In genomic region chr12:47801170-47801903, GRCh38 we compare ENCODE assay signal across 9 cellular contexts. TPM values are rescaled to one million over a fixed set of nuclear protein-coding genes. Genes with fewer than 3 reads are reported as not detected.
DNase-seq lines count a peak whose midpoint lies in the region; ATAC-seq and TF ChIP-seq lines count a peak whose summit lies in the region.
"Had no signal": no experiment of that assay in that cellular context is flagged by ENCODE, and none has a peak within 500 bp of the region (broad histone marks: within the 10 kb centered on the region; RNA-seq: fewer than 3 reads in every experiment).

No MANE protein-coding gene starts in this region.

- H3K4me1 Mint-ChIP-seq in Caco-2 (ENCODE audit: low read depth, unreplicated experiment) (no peaks in the 10 kb centered on the region), WTC11 (peaks cover 46% of the 10 kb centered on the region)

- POLR2A ChIA-PET in Caco-2 (lab: Charles Lee), result no interaction called here
- POLR2A ChIA-PET in WTC11 (lab: Charles Lee), result no interaction called here

- H3K27ac Mint-ChIP-seq in Caco-2 (ENCODE audit: unreplicated experiment), result peak overlapping the region; percentile 23
- H3K27ac Mint-ChIP-seq in WTC11, result peak overlapping the region; percentile 49; the same call in 1 of the 2 replicates

- H3K4me3 Mint-ChIP-seq in Caco-2 (ENCODE audit: unreplicated experiment), result no peak overlapping the region
- H3K4me3 Mint-ChIP-seq in WTC11, result no peak overlapping the region

- H3K4me1 ChIP-seq in Caco-2 (no peaks in the 10 kb centered on the region), psoas muscle (peaks cover 78% of the 10 kb centered on the region)

- no TSS peak for BruUV-seq in Caco-2 (replicated peaks; lab: Mats Ljungman, UMichigan)

- DNase-seq in Caco-2, result no peak
- DNase-seq in WTC11 (ENCODE audit: low spot score), result no peak
- DNase-seq in fibroblast of the aortic adventitia (ENCODE audit: low read depth), result no peak
- peak in 1 of 2 donors; percentile 49 for DNase-seq in psoas muscle
- no peak for DNase-seq in islet precursor cell
- no peak for DNase-seq in AG08395 (ENCODE audit: low spot score)
- no peak for DNase-seq in DMS79 (lab: John Stamatoyannopoulos, UW)
- DNase-seq: central memory CD4-positive, alpha-beta T cell had no signal

- no peaks in the 10 kb centered on the region for H3K9me3 Mint-ChIP-seq in Caco-2 (ENCODE audit: unreplicated experiment)
- no peaks in the 10 kb centered on the region for H3K9me3 Mint-ChIP-seq in WTC11

- CTCF ChIA-PET in Caco-2 (lab: Charles Lee), result interaction anchor here (1.4 to 3.9 kb wide), 3 partner anchors 34 to 103 kb away, joined by 4 to 26 read pairs (median 7); partner anchors contain the start of gene VDR
- CTCF ChIA-PET in WTC11 (lab: Charles Lee), result interaction anchor here (0.9 to 14.9 kb wide), 16 partner anchors 11 to 148 kb away, joined by 3 to 408 read pairs (median 10); partner anchors contain the start of genes SLC48A1 and VDR

- peak overlapping the region; percentile 30 for H3K27ac ChIP-seq in psoas muscle

- peaks cover 22% of the 10 kb centered on the region for H3K36me3 Mint-ChIP-seq in Caco-2 (ENCODE audit: insufficient read depth, unreplicated experiment)
- H3K36me3 Mint-ChIP-seq in WTC11, result peaks cover 3% of the 10 kb centered on the region; the same call in 1 of the 2 replicates

- no peaks in the 10 kb centered on the region for H3K27me3 ChIP-seq in Caco-2 (replicated peaks; ENCODE audit: control insufficient read depth, insufficient read depth, low read length)
- H3K27me3 ChIP-seq in psoas muscle (ENCODE audit: insufficient read depth in 3 of 3, low read length in 2 of 3), result no peaks in the 10 kb centered on the region

- intact Hi-C loops in Caco-2 (cut with micrococcal nuclease; ENCODE audit: unreplicated experiment) (loop anchor here (1.0 kb wide), 1 partner anchor 37 kb away; no protein-coding TSS in a partner anchor), psoas muscle (cut with DNase I) (no loop called here)

- 66 to 72% (median 66%) methylated on average over 6 to 7 of the region's 7 CpGs for WGBS in psoas muscle, 3 donors

- ATAC-seq in WTC11, result no peak
- ATAC-seq in psoas muscle, result no peak
- ATAC-seq in HG02981 (IDR thresholded peaks at IDR 0.05; ENCODE audit: unreplicated experiment), result no peak

- H3K36me3 ChIP-seq in Caco-2 (ENCODE audit: control insufficient read depth, insufficient read depth, low read length) (peaks cover 3% of the 10 kb centered on the region; the same call in 1 of the 2 replicates), psoas muscle (ENCODE audit: insufficient read depth in 1 of 2, low read depth in 1 of 2) (peaks cover 0 to 25% of the 10 kb centered on the region in 2 donors)

- H3K9me3 ChIP-seq in Caco-2, result no peaks in the 10 kb centered on the region
- no peaks in the 10 kb centered on the region for H3K9me3 ChIP-seq in psoas muscle

- H3K4me3 ChIP-seq in Caco-2 (ENCODE audit: low read depth, low read length), result no peak overlapping the region
- no peak overlapping the region for H3K4me3 ChIP-seq in fibroblast of the aortic adventitia (ENCODE audit: low read depth, low read length)
- no peak overlapping the region for H3K4me3 ChIP-seq in psoas muscle

- TF ChIP-seq CTCF in Caco-2 (IDR thresholded peaks at IDR 0.05; ENCODE audit: insufficient read depth in 1 of 2, low read depth in 1 of 2, low read length in 1 of 2, severe bottlenecking in 1 of 2, unreplicated experiment in 1 of 2) (peak in 1 of 2 experiments; percentile 5), WTC11 (IDR thresholded peaks at IDR 0.05) (no peak), fibroblast of the aortic adventitia (IDR thresholded peaks at IDR 0.05; ENCODE audit: insufficient read depth, low read length) (peak; percentile 44), psoas muscle (IDR thresholded peaks at IDR 0.05) (no peak)

- H3K27me3 Mint-ChIP-seq in Caco-2 (ENCODE audit: insufficient read depth, unreplicated experiment) (no peaks in the 10 kb centered on the region), WTC11 (ENCODE audit: low read depth) (no peaks in the 10 kb centered on the region)

TF ChIP-seq in WTC11, 78 proteins besides CTCF, POLR2A, EP300 and RAD21:
- no peak for TF ChIP-seq ZNF425 (CRISPR knock-in tag; conservative IDR thresholded peaks at IDR 0.05)
- no peak for TF ChIP-seq RELA (CRISPR knock-in tag; IDR thresholded peaks at IDR 0.05; ENCODE audit: borderline replicate concordance)
- TF ChIP-seq ZNF281 (CRISPR knock-in tag; IDR thresholded peaks at IDR 0.05), result no peak
- TF ChIP-seq FOXJ3 (CRISPR knock-in tag; IDR thresholded peaks at IDR 0.05; ENCODE audit: borderline replicate concordance), result no peak
- no peak for TF ChIP-seq MXD4 (CRISPR knock-in tag; IDR thresholded peaks at IDR 0.05; ENCODE audit: borderline replicate concordance)
- no peak for TF ChIP-seq SOX15 (CRISPR knock-in tag; IDR thresholded peaks at IDR 0.05)
- TF ChIP-seq NR3C1 (CRISPR knock-in tag; conservative IDR thresholded peaks at IDR 0.05; ENCODE audit: low read depth), result no peak
- TF ChIP-seq CDX4 (CRISPR knock-in tag; IDR thresholded peaks at IDR 0.05; ENCODE audit: borderline replicate concordance), result no peak
- no peak for TF ChIP-seq ATF1 (CRISPR knock-in tag; IDR thresholded peaks at IDR 0.05)
- no peak for TF ChIP-seq USF1 (CRISPR knock-in tag; IDR thresholded peaks at IDR 0.05)
- no peak for TF ChIP-seq ZNF219 (CRISPR knock-in tag; IDR thresholded peaks at IDR 0.05; ENCODE audit: borderline replicate concordance)
- no peak for TF ChIP-seq SMAD3 (CRISPR knock-in tag; IDR thresholded peaks at IDR 0.05; ENCODE audit: borderline replicate concordance)

RNA-seq across cellular contexts. Expression of gene HDAC7, which starts 18.4 kb away (rescaled TPM):
- total RNA-seq in Caco-2 (2022), result 71.2 and 71.9 TPM in 2 replicates
- 89.9 to 111 TPM (median 94.7 TPM) in 3 replicates for total RNA-seq in WTC11 (2021)
- total RNA-seq in fibroblast of the aortic adventitia (ENCODE audit: low replicate concordance), result 48.9 and 78.8 TPM in 2 replicates
- 10 to 100 TPM; 21.4 to 27.8 (median 23.5) TPM for total RNA-seq in psoas muscle
- polyA plus RNA-seq in psoas muscle, result 10 to 100 TPM; 11.0 to 25.2 (median 13.6) TPM

RNA-seq across cellular contexts. Expression of gene SLC48A1, which starts 28.3 kb away (rescaled TPM):
- total RNA-seq in Caco-2 (2022) (34.3 and 37.5 TPM in 2 replicates), WTC11 (2021) (13.5 to 16.8 TPM (median 13.8 TPM) in 3 replicates), fibroblast of the aortic adventitia (ENCODE audit: low replicate concordance) (22.0 and 25.1 TPM in 2 replicates), psoas muscle (10 to 100 TPM; 21.8 to 28.7 (median 27.3) TPM)
- 10 to 100 TPM; 12.7 to 23.5 (median 19.6) TPM for polyA plus RNA-seq in psoas muscle

RNA-seq across cellular contexts. Expression of gene RAPGEF3, which starts 42.7 kb away (rescaled TPM):
- total RNA-seq in Caco-2 (2022) (1.2 and 2.3 TPM in 2 replicates), WTC11 (2021) (9.0 to 13.3 TPM (median 9.7 TPM) in 3 replicates), fibroblast of the aortic adventitia (ENCODE audit: low replicate concordance) (5.2 and 16.6 TPM in 2 replicates), psoas muscle (10 to 100 TPM in 2 of 4 donors, 1 to 10 TPM in 2; 5.1 to 28.8 (median 11.7) TPM)
- polyA plus RNA-seq in psoas muscle, result 10 to 100 TPM; 11.7 to 29.9 (median 15.0) TPM
